17 cellular contexts compared by ENCODE assay signal in genomic region chr1:112316254-112316653, GRCh38.
A peak's percentile ranks its signal among the peaks of the same experiment; 100 is the strongest.
DNase-seq lines count a peak whose midpoint lies in the region; ATAC-seq and TF ChIP-seq lines count a peak whose summit lies in the region.
"Had no signal": no experiment of that assay in that cellular context is flagged by ENCODE, and none has a peak within 500 bp of the region (broad histone marks: within the 10 kb centered on the region; RNA-seq: fewer than 3 reads in every experiment).

No MANE protein-coding gene starts in this region.

- peaks cover 5% of the 10 kb centered on the region for H3K4me1 Mint-ChIP-seq in stimulated activated memory B cell treated with anti-CD40 and anti-IgM and Interleukin-4, amounts not matched to agents 10 μg/mL and 1 μg/mL and 100 μg/mL, for 72 hours
- H3K4me1 Mint-ChIP-seq in activated CD4-positive, alpha-beta T cell treated with anti-CD3 and anti-CD28 coated beads, Interleukin-2, amount 10 ng/mL, durations not matched to agents 24 days and 14 days: peaks cover 2% of the 10 kb centered on the region

- H3K27ac ChIP-seq in esophagus squamous epithelium (peak overlapping the region in 3 of 4 donors; percentile 51 to 79 (median 78)), osteoblast (ENCODE audit: low read depth, low read length) (no peak overlapping the region), transverse colon (peak overlapping the region; percentile 30 to 67 (median 60))
- H3K27ac ChIP-seq: A549, GM23248 had no signal

- intact Hi-C loops in esophagus squamous epithelium (cut with DNase I) (no loop called here), transverse colon (cut with DNase I; ENCODE audit: low total_unique reads) (no loop called here), left cardiac atrium (cut with DNase I) (no loop called here)
- intact Hi-C loops in activated CD4-positive, alpha-beta T cell treated with anti-CD3 and anti-CD28 coated beads, Interleukin-2, amount 10 ng/mL, durations not matched to agents 24 days and 14 days (cut with micrococcal nuclease): no loop called here

- TF ChIP-seq POLR2A in esophagus squamous epithelium (IDR thresholded peaks at IDR 0.05): no peak
- no peak for TF ChIP-seq POLR2A in transverse colon (IDR thresholded peaks at IDR 0.05)

- H4K20me1 ChIP-seq in osteoblast (ENCODE audit: insufficient read depth, low read length): no peaks in the 10 kb centered on the region

- H3K4me3 Mint-ChIP-seq in stimulated activated memory B cell treated with anti-CD40 and anti-IgM and Interleukin-4, amounts not matched to agents 10 μg/mL and 1 μg/mL and 100 μg/mL, for 72 hours: no peak overlapping the region
- H3K4me3 Mint-ChIP-seq in activated CD4-positive, alpha-beta T cell treated with anti-CD3 and anti-CD28 coated beads, Interleukin-2, amount 10 ng/mL, durations not matched to agents 24 days and 14 days: no peak overlapping the region
- H3K4me3 Mint-ChIP-seq: H9, HFFc6 had no signal

- WGBS in esophagus squamous epithelium, 2 donors: 57 to 79% methylated on average over 4 of the region's 4 CpGs
- WGBS in transverse colon (ENCODE audit: low coverage in 1 of 2), 2 donors: 60% methylated on average over 4 of the region's 4 CpGs; no CpG with 5 or more reads in 1 of the 2 donors

- no peak overlapping the region for H3K27ac Mint-ChIP-seq in stimulated activated memory B cell treated with anti-CD40 and anti-IgM and Interleukin-4, amounts not matched to agents 10 μg/mL and 1 μg/mL and 100 μg/mL, for 72 hours
- H3K27ac Mint-ChIP-seq in activated CD4-positive, alpha-beta T cell treated with anti-CD3 and anti-CD28 coated beads, Interleukin-2, amount 10 ng/mL, durations not matched to agents 24 days and 14 days: no peak overlapping the region
- H3K27ac Mint-ChIP-seq: H9, HFFc6 had no signal

- in situ Hi-C loops in transverse colon (cut with MboI; ENCODE audit: low pct_ligation_motif_present in 1 of 4, low pct_unique_long_range_greater_than_20kb in 1 of 4, low sequenced_read_pairs in 3 of 4): no loop called here

- H3K4me1 ChIP-seq in esophagus squamous epithelium (peaks cover 11 to 46% (median 22%) of the 10 kb centered on the region in 3 donors), osteoblast (ENCODE audit: insufficient read depth, low read length) (no peaks in the 10 kb centered on the region), transverse colon (peaks cover 0 to 10% (median 4%) of the 10 kb centered on the region in 4 donors)
- H3K4me1 ChIP-seq: A549, BE2C, Peyer's patch had no signal

- no peak overlapping the region for H3K4me2 ChIP-seq in osteoblast (ENCODE audit: insufficient read depth, low read length)
- H3K4me2 ChIP-seq: A549 had no signal

- ATAC-seq in stimulated activated memory B cell treated with anti-CD40 and anti-IgM and Interleukin-4, amounts not matched to agents 10 μg/mL and 1 μg/mL and 100 μg/mL, for 72 hours: no peak
- no peak for ATAC-seq in left cardiac atrium
- ATAC-seq: A549 had no signal

- H3K4me3 ChIP-seq in esophagus squamous epithelium (no peak overlapping the region), osteoblast (ENCODE audit: insufficient read depth, low read length) (no peak overlapping the region), transverse colon (no peak overlapping the region)
- H3K4me3 ChIP-seq: A549, GM23248, Peyer's patch had no signal

- DNase-seq in NCI-H2227 (lab: John Stamatoyannopoulos, UW; ENCODE audit: unreplicated experiment) (peak; percentile 22), esophagus squamous epithelium (lab: John Stamatoyannopoulos, UW) (no peak), osteoblast (ENCODE audit: insufficient read length, low spot score, missing footprints) (peak; percentile 22), transverse colon (no peak), left cardiac atrium (no peak)
- no peak for DNase-seq in activated CD4-positive, alpha-beta T cell treated with anti-CD3 and anti-CD28 coated beads, Interleukin-2, amount 10 ng/mL, durations not matched to agents 24 days and 14 days
- DNase-seq: BE2C, GM23248, H9, HFFc6, Kasumi-1, NCI-H1694 treated with DMSO at 0.1 percent for 48 hours, NCI-H226, NCI-H748 treated with DMSO at 0.1 percent for 48 hours, Peyer's patch had no signal

- no peak for TF ChIP-seq EP300 in transverse colon (IDR thresholded peaks at IDR 0.05; ENCODE audit: low read depth)

- H3K9me3 ChIP-seq in esophagus squamous epithelium: no peaks in the 10 kb centered on the region
- no peaks in the 10 kb centered on the region for H3K9me3 ChIP-seq in osteoblast (ENCODE audit: low read depth, low read length)
- H3K9me3 ChIP-seq in transverse colon: no peaks in the 10 kb centered on the region
- H3K9me3 ChIP-seq: A549, BE2C, Peyer's patch had no signal

- no peaks in the 10 kb centered on the region for H3K27me3 ChIP-seq in esophagus squamous epithelium
- H3K27me3 ChIP-seq in osteoblast (ENCODE audit: insufficient read depth, low read length): peaks cover 7% of the 10 kb centered on the region
- no peaks in the 10 kb centered on the region for H3K27me3 ChIP-seq in transverse colon
- H3K27me3 ChIP-seq: Peyer's patch had no signal

- H2AFZ ChIP-seq in osteoblast (ENCODE audit: low read length): no peak overlapping the region
- H2AFZ ChIP-seq: GM23248 had no signal

- no peaks in the 10 kb centered on the region for H3K36me3 ChIP-seq in esophagus squamous epithelium
- no peaks in the 10 kb centered on the region for H3K36me3 ChIP-seq in osteoblast (ENCODE audit: insufficient read depth, low read length)
- H3K36me3 ChIP-seq in transverse colon: no peaks in the 10 kb centered on the region
- H3K36me3 ChIP-seq: BE2C, Peyer's patch had no signal

- no peak for TF ChIP-seq CTCF in esophagus squamous epithelium (IDR thresholded peaks at IDR 0.05)
- no peak for TF ChIP-seq CTCF in osteoblast (IDR thresholded peaks at IDR 0.05; ENCODE audit: extremely low read depth, low read depth, low read length)
- no peak for TF ChIP-seq CTCF in transverse colon (IDR thresholded peaks at IDR 0.05)

- H3K27me3 Mint-ChIP-seq in stimulated activated memory B cell treated with anti-CD40 and anti-IgM and Interleukin-4, amounts not matched to agents 10 μg/mL and 1 μg/mL and 100 μg/mL, for 72 hours: peaks cover 31% of the 10 kb centered on the region
- peaks cover 11% of the 10 kb centered on the region for H3K27me3 Mint-ChIP-seq in activated CD4-positive, alpha-beta T cell treated with anti-CD3 and anti-CD28 coated beads, Interleukin-2, amount 10 ng/mL, durations not matched to agents 24 days and 14 days

- no peaks in the 10 kb centered on the region for H3K79me2 ChIP-seq in osteoblast (ENCODE audit: insufficient read depth, low read length)

- H3K36me3 Mint-ChIP-seq in stimulated activated memory B cell treated with anti-CD40 and anti-IgM and Interleukin-4, amounts not matched to agents 10 μg/mL and 1 μg/mL and 100 μg/mL, for 72 hours: no peaks in the 10 kb centered on the region
- no peaks in the 10 kb centered on the region for H3K36me3 Mint-ChIP-seq in activated CD4-positive, alpha-beta T cell treated with anti-CD3 and anti-CD28 coated beads, Interleukin-2, amount 10 ng/mL, durations not matched to agents 24 days and 14 days (ENCODE audit: low read depth)

- H3K9me3 Mint-ChIP-seq in stimulated activated memory B cell treated with anti-CD40 and anti-IgM and Interleukin-4, amounts not matched to agents 10 μg/mL and 1 μg/mL and 100 μg/mL, for 72 hours: no peaks in the 10 kb centered on the region
- H3K9me3 Mint-ChIP-seq in activated CD4-positive, alpha-beta T cell treated with anti-CD3 and anti-CD28 coated beads, Interleukin-2, amount 10 ng/mL, durations not matched to agents 24 days and 14 days: no peaks in the 10 kb centered on the region
- H3K9me3 Mint-ChIP-seq: HFFc6 had no signal

Comparison
In these comparisons a context has a peak if more than half of its experiments do, and no peak if none do; other contexts are left out.
1. DNase-seq: peak in NCI-H2227 (single experiment) and osteoblast (single experiment); none in esophagus squamous epithelium (single experiment), transverse colon (single experiment), activated CD4-positive, alpha-beta T cell treated with anti-CD3 and anti-CD28 coated beads, Interleukin-2, amount 10 ng/mL, durations not matched to agents 24 days and 14 days (single experiment) and left cardiac atrium (single experiment).